11 cellular contexts compared by ENCODE assay signal in genomic region chr9:137307255-137308101, GRCh38. TPM values are rescaled to one million over a fixed set of nuclear protein-coding genes. Genes with fewer than 3 reads are reported as not detected.
DNase-seq lines count a peak whose midpoint lies in the region; ATAC-seq, FAIRE-seq and TF ChIP-seq lines count a peak whose summit lies in the region.
"Had no signal": no experiment of that assay in that cellular context is flagged by ENCODE, and none has a peak within 500 bp of the region (broad histone marks: within the 10 kb centered on the region; RNA-seq: fewer than 3 reads in every experiment).

No MANE protein-coding gene starts in this region.

- CTCF ChIA-PET in activated naive CD4-positive, alpha-beta T cell treated with anti-CD3 and anti-CD28 coated beads for 36 hours (lab: Charles Lee) = no interaction called here

- no peaks in the 10 kb centered on the region for H3K9me3 Mint-ChIP-seq in activated naive CD4-positive, alpha-beta T cell treated with anti-CD3 and anti-CD28 coated beads, Interleukin-2, amount 50 U/mL, for 24 hours
- no peaks in the 10 kb centered on the region for H3K9me3 Mint-ChIP-seq in activated naive CD4-positive, alpha-beta T cell treated with anti-CD3 and anti-CD28 coated beads for 36 hours

- no peaks in the 10 kb centered on the region for H3K36me3 Mint-ChIP-seq in activated naive CD4-positive, alpha-beta T cell treated with anti-CD3 and anti-CD28 coated beads, Interleukin-2, amount 50 U/mL, for 24 hours
- no peaks in the 10 kb centered on the region for H3K36me3 Mint-ChIP-seq in activated naive CD4-positive, alpha-beta T cell treated with anti-CD3 and anti-CD28 coated beads for 36 hours (ENCODE audit: low read depth)

- H3K27me3 ChIP-seq in NT2/D1 (ENCODE audit: insufficient read depth, insufficient read length) = peaks cover 18% of the 10 kb centered on the region
- peaks cover 19% of the 10 kb centered on the region for H3K27me3 ChIP-seq in foreskin keratinocyte
- no peaks in the 10 kb centered on the region for H3K27me3 ChIP-seq in small intestine (ENCODE audit: control insufficient read depth in 2 of 2, insufficient read depth in 2 of 2, low read length in 2 of 2)
- H3K27me3 ChIP-seq: ascending aorta had no signal

- intact Hi-C loops in activated naive CD4-positive, alpha-beta T cell treated with anti-CD3 and anti-CD28 coated beads for 36 hours (cut with micrococcal nuclease) = no loop called here

- peak; percentile 10 for ATAC-seq in foreskin keratinocyte

- WGBS in small intestine, 3 donors = 11 to 35% (median 24%) methylated on average over 26 to 30 of the region's 30 CpGs

- H3K4me3 Mint-ChIP-seq in activated naive CD4-positive, alpha-beta T cell treated with anti-CD3 and anti-CD28 coated beads, Interleukin-2, amount 50 U/mL, for 24 hours = no peak overlapping the region
- H3K4me3 Mint-ChIP-seq in activated naive CD4-positive, alpha-beta T cell treated with anti-CD3 and anti-CD28 coated beads for 36 hours = no peak overlapping the region

- H3K36me3 ChIP-seq in NT2/D1 (ENCODE audit: insufficient read depth, insufficient read length, low read length) (no peaks in the 10 kb centered on the region), small intestine (ENCODE audit: control insufficient read depth in 2 of 2, insufficient read depth in 2 of 2, low read length in 2 of 2) (no peaks in the 10 kb centered on the region)
- H3K36me3 ChIP-seq: ascending aorta had no signal

- no peaks in the 10 kb centered on the region for H3K9me3 ChIP-seq in NT2/D1 (ENCODE audit: insufficient read depth, low read length)
- H3K9me3 ChIP-seq in small intestine (ENCODE audit: control insufficient read depth, low read depth) = no peaks in the 10 kb centered on the region
- H3K9me3 ChIP-seq: ascending aorta had no signal

- H3K9ac ChIP-seq in NT2/D1 (ENCODE audit: insufficient read length, low read depth) = peak overlapping the region; percentile 21

- H3K27ac ChIP-seq in foreskin keratinocyte (peak overlapping the region; percentile 48), small intestine (ENCODE audit: low read depth in 1 of 2, low read length in 1 of 2) (peak overlapping the region in 1 of 2 donors; percentile 26)
- H3K27ac ChIP-seq: ascending aorta had no signal

- no peak overlapping the region for H3K4me3 ChIP-seq in NT2/D1 (ENCODE audit: insufficient read length, low read depth)
- H3K4me3 ChIP-seq in small intestine (ENCODE audit: low read depth in 1 of 2, low read length in 2 of 2) = no peak overlapping the region
- H3K4me3 ChIP-seq: ascending aorta, smooth muscle cell had no signal

- H3K27ac Mint-ChIP-seq in activated naive CD4-positive, alpha-beta T cell treated with anti-CD3 and anti-CD28 coated beads, Interleukin-2, amount 50 U/mL, for 24 hours = peak overlapping the region; percentile 9
- H3K27ac Mint-ChIP-seq in activated naive CD4-positive, alpha-beta T cell treated with anti-CD3 and anti-CD28 coated beads for 36 hours = no peak overlapping the region

- peaks cover 7% of the 10 kb centered on the region for H3K4me1 Mint-ChIP-seq in activated naive CD4-positive, alpha-beta T cell treated with anti-CD3 and anti-CD28 coated beads, Interleukin-2, amount 50 U/mL, for 24 hours
- H3K4me1 Mint-ChIP-seq in activated naive CD4-positive, alpha-beta T cell treated with anti-CD3 and anti-CD28 coated beads for 36 hours (ENCODE audit: low read depth) = peaks cover 7% of the 10 kb centered on the region

- H3K4me1 ChIP-seq in NT2/D1 (ENCODE audit: insufficient read depth, insufficient read length) = peaks cover 70% of the 10 kb centered on the region
- peaks cover 21% of the 10 kb centered on the region for H3K4me1 ChIP-seq in foreskin keratinocyte
- peaks cover 7% of the 10 kb centered on the region in 2 donors for H3K4me1 ChIP-seq in small intestine (ENCODE audit: control insufficient read depth in 2 of 2, insufficient read depth in 1 of 2, low read depth in 1 of 2, low read length in 1 of 2)

- no peak for DNase-seq in activated naive CD4-positive, alpha-beta T cell treated with anti-CD3 and anti-CD28 coated beads for 36 hours
- no peak for DNase-seq in NT2/D1 (ENCODE audit: low read depth, low spot score)
- DNase-seq in foreskin keratinocyte = no peak
- DNase-seq in small intestine = peak; percentile 77
- DNase-seq in hepatic stellate cell (ENCODE audit: low spot score) = no peak
- no peak for DNase-seq in COLO829 (ENCODE audit: low spot score)
- no peak for DNase-seq in GM19238 (ENCODE audit: insufficient read length, low spot score)
- DNase-seq: NK-92 treated with Interleukin-12 subunit alpha and Interleukin-12 subunit beta, amount 100 ng/mL, for 24 hours had no signal

- no peaks in the 10 kb centered on the region for H3K27me3 Mint-ChIP-seq in activated naive CD4-positive, alpha-beta T cell treated with anti-CD3 and anti-CD28 coated beads, Interleukin-2, amount 50 U/mL, for 24 hours
- no peaks in the 10 kb centered on the region for H3K27me3 Mint-ChIP-seq in activated naive CD4-positive, alpha-beta T cell treated with anti-CD3 and anti-CD28 coated beads for 36 hours (ENCODE audit: low read depth)

- no peak for FAIRE-seq in small intestine (lab: Jason Lieb, UNC)

- no peak for TF ChIP-seq CTCF in foreskin keratinocyte (conservative IDR thresholded peaks at IDR 0.05)

RNA-seq across cellular contexts. Expression of gene NRARP, which starts 5.4 kb away (rescaled TPM):
- total RNA-seq in activated naive CD4-positive, alpha-beta T cell treated with anti-CD3 and anti-CD28 coated beads for 36 hours = 1 to 10 TPM; 1.8 to 2.2 TPM
- total RNA-seq in foreskin keratinocyte = 0.81 and 1.1 TPM in 2 replicates
- polyA plus RNA-seq in foreskin keratinocyte (0.76 and 0.96 TPM in 2 replicates), small intestine (10 to 100 TPM in 1 of 3 donors, 1 to 10 TPM in 2; 3.2 to 12.6 (median 5.1) TPM)

RNA-seq across cellular contexts. Expression of gene TOR4A, which starts 30.0 kb away (rescaled TPM):
- 1 to 10 TPM in 1 of 2 experiments, under 1 TPM in 1; 0.93 to 1.1 TPM for total RNA-seq in activated naive CD4-positive, alpha-beta T cell treated with anti-CD3 and anti-CD28 coated beads for 36 hours
- total RNA-seq in foreskin keratinocyte = 15.8 and 19.9 TPM in 2 replicates
- polyA plus RNA-seq in foreskin keratinocyte (11.8 and 15.7 TPM in 2 replicates), small intestine (10 to 100 TPM in 1 of 3 donors, 1 to 10 TPM in 2; 3.4 to 21.5 (median 9.7) TPM)

RNA-seq across cellular contexts. Expression of gene NELFB, which starts 52.4 kb away (rescaled TPM):
- total RNA-seq in activated naive CD4-positive, alpha-beta T cell treated with anti-CD3 and anti-CD28 coated beads for 36 hours = 10 to 100 TPM; 47.0 to 47.1 TPM
- total RNA-seq in foreskin keratinocyte = 47.5 and 51.3 TPM in 2 replicates
- polyA plus RNA-seq in foreskin keratinocyte = 50.3 and 54.3 TPM in 2 replicates
- 10 to 100 TPM; 34.7 to 62.5 (median 34.9) TPM for polyA plus RNA-seq in small intestine

RNA-seq across cellular contexts. Expression of gene STPG3, which starts 56.4 kb away (rescaled TPM):
- total RNA-seq in activated naive CD4-positive, alpha-beta T cell treated with anti-CD3 and anti-CD28 coated beads for 36 hours = not detected
- total RNA-seq in foreskin keratinocyte = not detected in 2 replicates
- not detected in 2 replicates for polyA plus RNA-seq in foreskin keratinocyte
- polyA plus RNA-seq in small intestine = not detected
- total RNA-seq: ascending aorta, smooth muscle cell had no signal
- polyA plus RNA-seq: smooth muscle cell had no signal
